In the genomic region with DNA sequence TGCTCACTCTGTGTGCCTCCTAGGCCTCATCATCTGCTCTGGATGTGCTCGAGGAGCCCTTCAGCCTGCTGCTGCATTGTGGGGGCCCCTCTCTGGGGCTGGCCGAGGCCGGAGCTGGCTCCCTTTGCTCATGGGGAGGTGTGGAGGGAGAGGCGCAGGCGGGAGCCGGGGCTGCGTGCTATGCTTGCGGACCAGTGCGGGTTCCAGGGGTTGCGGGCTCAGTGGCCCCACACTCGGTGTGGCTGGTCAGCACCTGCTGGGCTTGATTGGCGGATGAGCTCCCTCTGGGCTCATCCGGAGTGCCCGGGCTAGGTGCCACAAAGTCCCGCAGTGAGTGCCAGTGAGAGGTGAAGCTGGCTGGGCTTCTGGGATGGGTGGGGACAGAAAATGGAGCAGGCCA, we compare ENCODE assay signal across 31 cellular contexts.
"Had no signal": no experiment of that assay in that cellular context is flagged by ENCODE, and none has a peak within 500 bp of the region (broad histone marks: within the 10 kb centered on the region; RNA-seq: fewer than 3 reads in every experiment).

No MANE protein-coding gene starts in this region.

- H3K36me3 ChIP-seq: brain microvascular endothelial cell, esophagus muscularis mucosa, gastroesophageal sphincter had no signal

- FAIRE-seq: astrocyte, bronchial epithelial cell, colon, TTC549 had no signal

- H3K4me3 ChIP-seq: esophagus muscularis mucosa, gastroesophageal sphincter had no signal

- DNase-seq: activated CD4-positive, alpha-beta memory T cell treated with anti-CD3 and anti-CD28 coated beads, Interleukin-2, amount 10 ng/mL, durations not matched to agents 7 days and 5 days; activated CD4-positive, alpha-beta T cell treated with anti-CD3 and anti-CD28 coated beads for 1 hour; activated CD4-positive, alpha-beta T cell treated with anti-CD3 and anti-CD28 coated beads for 4 hours; activated CD4-positive, alpha-beta T cell treated with anti-CD3 and anti-CD28 coated beads, Interleukin-2, amount 10 ng/mL, durations not matched to agents 7 days and 5 days; activated CD4-positive, alpha-beta T cell treated with anti-CD3 and anti-CD28 coated beads, Interleukin-2, amount 50 U/mL, for 4 hours; activated CD8-positive, alpha-beta memory T cell treated with anti-CD3 and anti-CD28 coated beads, Interleukin-2, amount 50 U/mL, for 48 hours; activated gamma-delta T cell; activated naive CD4-positive, alpha-beta T cell; activated naive CD4-positive, alpha-beta T cell treated with anti-CD3 and anti-CD28 coated beads, Interleukin-2, amount 10 ng/mL, durations not matched to agents 7 days and 5 days; activated naive CD8-positive, alpha-beta T cell treated with anti-CD3 and anti-CD28 coated beads, Interleukin-2, amount 10 ng/mL, durations not matched to agents 7 days and 5 days; activated T-cell treated with anti-CD3 and anti-CD28 coated beads for 4 hours; activated T-cell treated with anti-CD3 and anti-CD28 coated beads, Interleukin-2, amount 50 U/mL, for 24 hours; activated T-cell treated with anti-CD3 and anti-CD28 coated beads, Interleukin-2, amount 50 U/mL, for 72 hours; brain microvascular endothelial cell; cortex of kidney; dermis blood vessel endothelial cell; effector CD4-positive, alpha-beta T cell; effector memory CD8-positive, alpha-beta T cell; erythroblast; foreskin keratinocyte; T-helper 1 cell; T-helper 2 cell had no signal

- H3K27ac ChIP-seq: brain microvascular endothelial cell, esophagus muscularis mucosa, foreskin keratinocyte, gastroesophageal sphincter, VCaP had no signal

- H3K4me1 ChIP-seq: esophagus muscularis mucosa, gastroesophageal sphincter had no signal

- ATAC-seq: activated naive CD4-positive, alpha-beta T cell treated with anti-CD3 and anti-CD28 coated beads, Interleukin-2, amount 50 U/mL, for 72 hours; activated T-cell treated with anti-CD3 and anti-CD28 coated beads, Interleukin-2, amount 50 U/mL, for 72 hours; effector memory CD8-positive, alpha-beta T cell; foreskin keratinocyte; gastroesophageal sphincter; WTC11 had no signal
